Comparison of ENCODE assay signal across 1 cellular context in the genomic region with DNA sequence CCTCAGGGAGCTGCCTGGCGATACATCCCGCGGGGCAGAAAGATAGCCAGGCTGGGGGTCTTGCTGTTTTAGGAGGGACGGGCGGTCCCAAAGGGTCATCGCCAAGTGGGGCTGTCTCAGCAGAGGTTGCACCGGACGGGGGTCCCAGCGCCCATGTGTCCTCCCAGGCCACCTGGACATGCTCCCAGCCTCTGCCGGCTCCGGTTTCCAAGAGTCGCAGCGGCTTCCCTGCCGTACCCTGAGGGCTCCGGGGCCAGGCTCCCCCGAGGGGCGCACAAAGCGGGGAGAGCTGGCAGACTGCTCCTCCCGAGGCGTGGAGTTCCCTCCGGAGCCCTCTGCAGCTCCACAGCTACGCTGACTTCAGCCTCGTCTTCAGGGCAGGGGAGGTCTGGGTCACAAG.
TF ChIP-seq lines count a peak whose summit lies in the region.

No MANE protein-coding gene starts in this region.

TF ChIP-seq in HepG2, 621 proteins besides CTCF, POLR2A, EP300 and RAD21:
- TF ChIP-seq ZNF3 (CRISPR knock-in tag; IDR thresholded peaks at IDR 0.05) = no peak
- TF ChIP-seq, protein P1, sequence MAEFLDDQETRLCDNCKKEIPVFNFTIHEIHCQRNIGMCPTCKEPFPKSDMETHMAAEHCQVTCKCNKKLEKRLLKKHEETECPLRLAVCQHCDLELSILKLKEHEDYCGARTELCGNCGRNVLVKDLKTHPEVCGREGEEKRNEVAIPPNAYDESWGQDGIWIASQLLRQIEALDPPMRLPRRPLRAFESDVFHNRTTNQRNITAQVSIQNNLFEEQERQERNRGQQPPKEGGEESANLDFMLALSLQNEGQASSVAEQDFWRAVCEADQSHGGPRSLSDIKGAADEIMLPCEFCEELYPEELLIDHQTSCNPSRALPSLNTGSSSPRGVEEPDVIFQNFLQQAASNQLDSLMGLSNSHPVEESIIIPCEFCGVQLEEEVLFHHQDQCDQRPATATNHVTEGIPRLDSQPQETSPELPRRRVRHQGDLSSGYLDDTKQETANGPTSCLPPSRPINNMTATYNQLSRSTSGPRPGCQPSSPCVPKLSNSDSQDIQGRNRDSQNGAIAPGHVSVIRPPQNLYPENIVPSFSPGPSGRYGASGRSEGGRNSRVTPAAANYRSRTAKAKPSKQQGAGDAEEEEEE (CRISPR knock-in tag; IDR thresholded peaks at IDR 0.05; ENCODE audit: borderline replicate concordance) = no peak
